In genomic region chr2:13481201-13481600, GRCh38 we compare ENCODE assay signal across 13 cellular contexts.
"Had no signal": no experiment of that assay in that cellular context is flagged by ENCODE, and none has a peak within 500 bp of the region (broad histone marks: within the 10 kb centered on the region; RNA-seq: fewer than 3 reads in every experiment).

No MANE protein-coding gene starts in this region.

- H3K4me1 ChIP-seq: thyroid gland had no signal

- H3K9me3 ChIP-seq: thyroid gland had no signal

- H3K36me3 ChIP-seq: thyroid gland, WERI-Rb-1 had no signal

- ATAC-seq: activated CD4-positive, alpha-beta T cell treated with anti-CD3 and anti-CD28 coated beads for 36 hours; activated CD8-positive, alpha-beta T cell treated with anti-CD3 and anti-CD28 coated beads, Interleukin-2, amount 10 ng/mL, durations not matched to agents 7 days and 5 days; T-cell had no signal

- H3K27me3 ChIP-seq: thyroid gland had no signal

- H3K27ac ChIP-seq: coronary artery, thyroid gland, WERI-Rb-1 had no signal

- H3K4me3 ChIP-seq: coronary artery, thyroid gland had no signal

- DNase-seq: activated CD4-positive, alpha-beta T cell treated with anti-CD3 and anti-CD28 coated beads for 36 hours; activated CD8-positive, alpha-beta memory T cell treated with anti-CD3 and anti-CD28 coated beads, Interleukin-2, amount 50 U/mL, for 48 hours; activated CD8-positive, alpha-beta T cell treated with anti-CD3 and anti-CD28 coated beads, Interleukin-2, amount 10 ng/mL, durations not matched to agents 7 days and 5 days; activated naive CD8-positive, alpha-beta T cell treated with anti-CD3 and anti-CD28 coated beads, Interleukin-2, amount 10 ng/mL, durations not matched to agents 7 days and 5 days; aorta; central memory CD4-positive, alpha-beta T cell; effector CD8-positive, alpha-beta T cell; small intestine; T-cell; T1000; thyroid gland; WERI-Rb-1 had no signal
